ENCODE assay signal across 1 cellular context in the genomic region with DNA sequence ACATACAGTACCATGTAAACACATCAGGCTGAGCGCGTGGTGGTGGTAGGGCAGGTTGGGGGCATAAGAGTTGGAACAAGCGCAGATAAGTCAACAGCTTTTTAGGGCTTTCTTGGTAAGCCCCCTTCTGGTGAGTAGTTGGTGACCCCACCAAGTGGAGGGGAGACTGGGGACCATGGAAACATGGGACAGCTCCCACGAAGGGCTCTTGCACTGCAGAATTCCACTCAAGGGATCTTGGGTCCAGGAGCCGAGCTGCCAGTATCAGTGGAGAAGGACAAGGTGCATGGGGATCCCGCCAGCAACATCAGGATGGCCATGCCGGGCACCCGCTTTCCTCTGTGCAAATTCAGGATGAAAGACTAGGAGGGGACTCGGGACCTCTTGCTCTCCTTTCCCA.
TF ChIP-seq lines count a peak whose summit lies in the region.

No MANE protein-coding gene starts in this region.

TF ChIP-seq in WTC11, 78 proteins besides CTCF, POLR2A, EP300 and RAD21 (continued from another document):
- TF ChIP-seq, protein P1, sequence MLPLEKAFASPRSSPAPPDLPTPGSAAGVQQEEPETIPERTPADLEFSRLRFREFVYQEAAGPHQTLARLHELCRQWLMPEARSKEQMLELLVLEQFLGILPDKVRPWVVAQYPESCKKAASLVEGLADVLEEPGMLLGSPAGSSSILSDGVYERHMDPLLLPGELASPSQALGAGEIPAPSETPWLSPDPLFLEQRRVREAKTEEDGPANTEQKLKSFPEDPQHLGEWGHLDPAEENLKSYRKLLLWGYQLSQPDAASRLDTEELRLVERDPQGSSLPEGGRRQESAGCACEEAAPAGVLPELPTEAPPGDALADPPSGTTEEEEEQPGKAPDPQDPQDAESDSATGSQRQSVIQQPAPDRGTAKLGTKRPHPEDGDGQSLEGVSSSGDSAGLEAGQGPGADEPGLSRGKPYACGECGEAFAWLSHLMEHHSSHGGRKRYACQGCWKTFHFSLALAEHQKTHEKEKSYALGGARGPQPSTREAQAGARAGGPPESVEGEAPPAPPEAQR (CRISPR knock-in tag; IDR thresholded peaks at IDR 0.05): no peak
